In genomic region chr3:9500108-9501050, GRCh38 we compare ENCODE assay signal across 8 cellular contexts. TPM values are rescaled to one million over a fixed set of nuclear protein-coding genes. Genes with fewer than 3 reads are reported as not detected.
DNase-seq lines count a peak whose midpoint lies in the region; ATAC-seq and TF ChIP-seq lines count a peak whose summit lies in the region.

No MANE protein-coding gene starts in this region.

- no peaks in the 10 kb centered on the region for H3K27me3 ChIP-seq in neuron (ENCODE audit: insufficient read depth, low read length)
- H3K27me3 ChIP-seq in upper lobe of left lung, result peaks cover 0 to 12% (median 6%) of the 10 kb centered on the region in 4 donors

- TF ChIP-seq POLR2A in upper lobe of left lung (IDR thresholded peaks at IDR 0.05), result no peak

- H2AFZ ChIP-seq in neuron (ENCODE audit: low read depth, low read length), result no peak overlapping the region

- no peak for TF ChIP-seq EP300 in upper lobe of left lung (IDR thresholded peaks at IDR 0.05)

- TF ChIP-seq CTCF in AG04449 (IDR thresholded peaks at IDR 0.05; ENCODE audit: insufficient read depth, low read length, missing control alignments) (peak; percentile 96), upper lobe of left lung (IDR thresholded peaks at IDR 0.05) (peak; percentile 50 to 70 (median 58))

- WGBS in upper lobe of left lung, 2 donors, result 18% methylated on average over 25 to 34 of the region's 39 CpGs

- H3K36me3 ChIP-seq in neuron (ENCODE audit: insufficient read depth, low read length), result no peaks in the 10 kb centered on the region
- H3K36me3 ChIP-seq in upper lobe of left lung, result no peaks in the 10 kb centered on the region

- H3K9me3 ChIP-seq in neuron (ENCODE audit: low read length) (no peaks in the 10 kb centered on the region), upper lobe of left lung (no peaks in the 10 kb centered on the region)

- DNase-seq in AG04449 (ENCODE audit: low read depth, low spot score) (no peak), NCI-H460 (ENCODE audit: extremely low read depth, low read depth) (peak; percentile 46), activated T-cell treated with anti-CD3 and anti-CD28 coated beads for 24 hours (ENCODE audit: low read depth) (peak; percentile 49), fibroblast of gingiva (ENCODE audit: low read depth) (peak; percentile 49), upper lobe of left lung (peak; percentile 50 to 92)

- POLR2A ChIA-PET in AG04449 (lab: Yijun Ruan, JAX), result interaction anchor here (0.7 kb wide), 1 partner anchor 166 kb away, joined by 3 read pairs; no protein-coding TSS in a partner anchor

- CTCF ChIA-PET in AG04449 (lab: Yijun Ruan, JAX), result interaction anchor here (0.6 to 6.9 kb wide), 7 partner anchors 8 to 249 kb away, joined by 3 to 59 read pairs (median 4); partner anchors contain the start of gene OGG1

- no peak overlapping the region; the same call in 1 of the 2 replicates for H3K4me3 ChIP-seq in AG04449 (ENCODE audit: low read depth, low read length)
- H3K4me3 ChIP-seq in neuron (ENCODE audit: low read length), result peak overlapping the region; percentile 7
- H3K4me3 ChIP-seq in upper lobe of left lung, result no peak overlapping the region

- H3K4me1 ChIP-seq in neuron (ENCODE audit: insufficient read depth, low read length), result peaks cover 10% of the 10 kb centered on the region
- peaks cover 6 to 14% (median 10%) of the 10 kb centered on the region in 4 donors for H3K4me1 ChIP-seq in upper lobe of left lung

- ATAC-seq in GM19351 (IDR thresholded peaks at IDR 0.05; ENCODE audit: unreplicated experiment), result peak; percentile 72
- peak; percentile 60 to 62 for ATAC-seq in upper lobe of left lung (ENCODE audit: low FRiP score in 2 of 2)
- ATAC-seq in GM18520 (IDR thresholded peaks at IDR 0.05; ENCODE audit: unreplicated experiment), result no peak

- H3K27ac ChIP-seq in upper lobe of left lung, result no peak overlapping the region

RNA-seq across cellular contexts. Expression of gene LHFPL4, which starts 53.2 kb away (rescaled TPM):
- total RNA-seq in NCI-H460 (2014; rRNA removed; shearing (Covaris generic)), result not detected in 2 replicates
- not detected in 2 replicates for polyA plus RNA-seq in NCI-H460 (2014; cell fraction: nucleus; rRNA removed)
- under 1 TPM in 1 of 6 donors, not detected in 5; 0.52 TPM for total RNA-seq in upper lobe of left lung
